Comparison of ENCODE assay signal across 9 cellular contexts in the genomic region with DNA sequence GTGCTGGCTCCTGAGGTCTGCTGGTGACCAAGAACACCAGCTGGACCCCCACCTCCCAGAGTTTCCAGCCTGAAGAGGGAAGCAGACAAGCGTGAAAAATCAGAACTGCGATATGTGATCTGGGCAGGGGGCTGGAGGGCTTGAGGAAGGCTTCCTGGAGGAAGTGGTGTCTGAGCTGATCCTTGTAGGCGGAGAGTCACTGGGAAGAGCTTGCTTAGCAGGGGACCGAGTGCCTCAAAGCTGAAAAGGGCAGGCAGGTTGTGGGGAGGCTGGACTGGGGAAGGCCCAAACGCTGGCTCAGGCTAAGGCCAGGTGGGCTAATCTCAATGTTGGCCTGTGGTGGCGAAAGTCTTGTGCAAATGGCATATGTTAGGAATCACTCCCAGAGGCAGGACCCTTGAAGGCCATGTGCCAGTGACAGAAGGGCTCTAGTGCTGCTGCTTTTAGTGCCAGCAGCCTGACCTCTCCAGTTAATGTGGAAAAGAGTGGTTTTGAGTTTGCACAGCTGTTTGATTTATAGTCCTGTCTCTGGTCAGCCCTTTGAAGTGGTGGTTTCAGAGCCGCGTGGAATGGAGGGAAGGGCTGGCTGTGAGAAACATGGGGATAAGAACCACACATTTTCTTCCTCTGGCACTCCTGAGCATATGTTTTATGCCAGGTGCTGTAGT.
DNase-seq lines count a peak whose midpoint lies in the region; ATAC-seq and TF ChIP-seq lines count a peak whose summit lies in the region.
"Had no signal": no experiment of that assay in that cellular context is flagged by ENCODE, and none has a peak within 500 bp of the region (broad histone marks: within the 10 kb centered on the region; RNA-seq: fewer than 3 reads in every experiment).

No MANE protein-coding gene starts in this region.

- peaks cover 2% of the 10 kb centered on the region for H3K36me3 ChIP-seq in CD4-positive, alpha-beta memory T cell (ENCODE audit: insufficient read depth, low read length)

- no peak overlapping the region for H3K4me3 Mint-ChIP-seq in CD4-positive, alpha-beta memory T cell

- peaks cover 30 to 59% (median 47%) of the 10 kb centered on the region in 4 donors for H3K4me1 Mint-ChIP-seq in CD4-positive, alpha-beta memory T cell

- H3K27ac ChIP-seq in CD4-positive, alpha-beta memory T cell (ENCODE audit: low read depth, low read length) = no peak overlapping the region

- no peaks in the 10 kb centered on the region for H3K9me3 ChIP-seq in CD4-positive, alpha-beta memory T cell (ENCODE audit: control insufficient read depth in 1 of 2, low read length in 2 of 2)

- POLR2A ChIA-PET in CD4-positive, alpha-beta memory T cell (lab: Charles Lee; ENCODE audit: partially characterized antibody) = no interaction called here
- POLR2A ChIA-PET in HEK293T (lab: Yijun Ruan, JAX) = interaction anchor here (0.9 to 1.0 kb wide), 2 partner anchors 18 to 90 kb away, joined by 3 to 4 read pairs; partner anchors contain the start of gene KSR1

- peak overlapping the region in 4 of 7 donors; percentile 4 to 84 (median 50) for H3K27ac Mint-ChIP-seq in CD4-positive, alpha-beta memory T cell

- no peaks in the 10 kb centered on the region for H3K27me3 ChIP-seq in CD4-positive, alpha-beta memory T cell (ENCODE audit: insufficient read depth, low read length)

- H3K36me3 Mint-ChIP-seq in CD4-positive, alpha-beta memory T cell = peaks cover 0 to 4% of the 10 kb centered on the region in 2 donors

- H3K9me3 Mint-ChIP-seq in CD4-positive, alpha-beta memory T cell = no peaks in the 10 kb centered on the region

- intact Hi-C loops in CD4-positive, alpha-beta memory T cell (cut with micrococcal nuclease) = no loop called here
- intact Hi-C loops in left colon (cut with DNase I, micrococcal nuclease) = no loop called here

- H3K27me3 Mint-ChIP-seq in CD4-positive, alpha-beta memory T cell = no peaks in the 10 kb centered on the region

- CTCF ChIA-PET in CD4-positive, alpha-beta memory T cell (lab: Charles Lee; ENCODE audit: partially characterized antibody) = interaction anchor here (1.0 to 1.5 kb wide), 2 partner anchors 54 to 301 kb away, joined by 3 to 7 read pairs; no protein-coding TSS in a partner anchor
- CTCF ChIA-PET in HEK293T (lab: Yijun Ruan, JAX) = interaction anchor here (0.9 to 1.4 kb wide), 2 partner anchors 14 to 54 kb away, joined by 4 read pairs; no protein-coding TSS in a partner anchor

- no peak overlapping the region for H3K4me3 ChIP-seq in CD4-positive, alpha-beta memory T cell (ENCODE audit: low read length in 2 of 2)

- ATAC-seq in left colon (peak; percentile 21), GM21528 (IDR thresholded peaks at IDR 0.05; ENCODE audit: low FRiP score, unreplicated experiment) (no peak), HG03095 (IDR thresholded peaks at IDR 0.05; ENCODE audit: unreplicated experiment) (no peak)

- peaks cover 43% of the 10 kb centered on the region for H3K4me1 ChIP-seq in CD4-positive, alpha-beta memory T cell (ENCODE audit: insufficient read depth, low read length)

- DNase-seq in CD4-positive, alpha-beta memory T cell = no peak
- DNase-seq in HEK293T (ENCODE audit: extremely low spot score) (no peak), SW480 (ENCODE audit: low spot score) (peak; percentile 92), left colon (no peak), foreskin melanocyte (no peak), dedifferentiated amniotic fluid mesenchymal stem cell (ENCODE audit: extremely low spot score) (no peak)
- DNase-seq: GDM1 had no signal

TF ChIP-seq in HEK293T, 16 proteins besides CTCF, POLR2A, EP300 and RAD21:
- no peak for TF ChIP-seq HDGF (IDR thresholded peaks at IDR 0.05; ENCODE audit: borderline replicate concordance)
- TF ChIP-seq PKNOX1 (IDR thresholded peaks at IDR 0.05) = peak; percentile 46; the same call in 1 of the 2 replicates
